1 cellular context compared by ENCODE assay signal in the genomic region with DNA sequence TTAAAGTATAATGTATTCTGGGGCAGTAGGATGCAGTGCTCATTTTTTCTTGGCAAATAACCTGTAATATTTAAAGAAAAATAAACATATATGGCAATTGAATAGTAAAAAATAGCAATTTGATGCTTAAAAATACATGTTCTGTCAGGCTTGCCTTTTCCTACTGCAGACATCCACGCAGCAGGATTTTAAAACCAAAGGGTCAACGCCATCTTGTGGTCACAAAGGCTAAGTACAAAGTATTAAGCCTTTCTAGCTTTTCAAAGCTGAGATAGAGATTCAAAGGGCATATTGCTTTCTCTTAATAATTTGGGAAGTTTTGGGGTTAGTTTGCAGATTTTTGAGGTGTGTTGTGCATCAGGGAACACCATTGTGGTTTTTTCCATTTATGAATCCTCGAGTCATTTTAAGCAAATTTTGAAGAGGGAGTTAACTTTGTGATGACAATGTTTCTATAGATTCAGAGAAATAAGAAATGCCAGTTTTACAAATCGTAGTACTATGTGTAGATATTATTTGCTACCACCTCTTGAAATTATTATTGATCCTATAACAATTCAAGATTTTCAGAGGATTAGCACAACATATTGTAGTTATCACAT.
TF ChIP-seq lines count a peak whose summit lies in the region.

No MANE protein-coding gene starts in this region.

TF ChIP-seq in GM23338, 12 proteins besides CTCF, POLR2A, EP300 and RAD21 (continued from another document):
- TF ChIP-seq REST (IDR thresholded peaks at IDR 0.05; ENCODE audit: unreplicated experiment) (no peak), ZNF114 (CRISPR knock-in tag; IDR thresholded peaks at IDR 0.05) (no peak), STAT1 (IDR thresholded peaks at IDR 0.05; ENCODE audit: unreplicated experiment) (no peak), ZNF462 (CRISPR knock-in tag; IDR thresholded peaks at IDR 0.05) (no peak), ZNF331 (CRISPR knock-in tag; IDR thresholded peaks at IDR 0.05; ENCODE audit: low read depth) (no peak), POLR2AphosphoS5 (IDR thresholded peaks at IDR 0.05; ENCODE audit: low read depth) (no peak), JUNB (IDR thresholded peaks at IDR 0.05; ENCODE audit: unreplicated experiment) (no peak)
